In genomic region chr19:23561341-23561740, GRCh38 we compare ENCODE assay signal across 16 cellular contexts.
DNase-seq lines count a peak whose midpoint lies in the region; ATAC-seq and TF ChIP-seq lines count a peak whose summit lies in the region.
"Had no signal": no experiment of that assay in that cellular context is flagged by ENCODE, and none has a peak within 500 bp of the region (broad histone marks: within the 10 kb centered on the region; RNA-seq: fewer than 3 reads in every experiment).

No MANE protein-coding gene starts in this region.

- H3K4me3 ChIP-seq in AG10803 (ENCODE audit: low read length) (no peak overlapping the region), RWPE2 (ENCODE audit: severe bottlenecking) (no peak overlapping the region)
- H3K4me3 ChIP-seq: A549, HAP-1 had no signal

- peak overlapping the region; percentile 26 for H3K27ac ChIP-seq in RWPE2 (ENCODE audit: poor library complexity, severe bottlenecking)
- H3K27ac ChIP-seq: A549 had no signal

- H3K4me3 Mint-ChIP-seq in activated T-helper 17 cell treated with anti-CD3 and anti-CD28 coated beads, Interleukin-2, amount 50 U/mL, for 72 hours, result no peak overlapping the region
- H3K4me3 Mint-ChIP-seq in natural killer cell treated with Interleukin-12 subunit alpha and Interleukin-12 subunit beta and Interleukin-15 and Interleukin-18, amount 100 ng/mL, for 72 hours, result no peak overlapping the region
- H3K4me3 Mint-ChIP-seq: CD4-positive, alpha-beta memory T cell had no signal

- H3K36me3 Mint-ChIP-seq in activated T-helper 17 cell treated with anti-CD3 and anti-CD28 coated beads, Interleukin-2, amount 50 U/mL, for 72 hours (ENCODE audit: low read depth), result no peaks in the 10 kb centered on the region
- peaks cover 9% of the 10 kb centered on the region for H3K36me3 Mint-ChIP-seq in natural killer cell treated with Interleukin-12 subunit alpha and Interleukin-12 subunit beta and Interleukin-15 and Interleukin-18, amount 100 ng/mL, for 72 hours

- H3K27me3 Mint-ChIP-seq in activated T-helper 17 cell treated with anti-CD3 and anti-CD28 coated beads, Interleukin-2, amount 50 U/mL, for 72 hours, result no peaks in the 10 kb centered on the region
- no peaks in the 10 kb centered on the region for H3K27me3 Mint-ChIP-seq in natural killer cell treated with Interleukin-12 subunit alpha and Interleukin-12 subunit beta and Interleukin-15 and Interleukin-18, amount 100 ng/mL, for 72 hours
- H3K27me3 Mint-ChIP-seq: CD4-positive, alpha-beta memory T cell had no signal

- H3K9me3 Mint-ChIP-seq in activated T-helper 17 cell treated with anti-CD3 and anti-CD28 coated beads, Interleukin-2, amount 50 U/mL, for 72 hours, result peaks cover 18% of the 10 kb centered on the region
- peaks cover 23% of the 10 kb centered on the region for H3K9me3 Mint-ChIP-seq in natural killer cell treated with Interleukin-12 subunit alpha and Interleukin-12 subunit beta and Interleukin-15 and Interleukin-18, amount 100 ng/mL, for 72 hours

- H3K27me3 ChIP-seq in RWPE2 (ENCODE audit: insufficient read depth, poor library complexity, severe bottlenecking), result no peaks in the 10 kb centered on the region

- H3K4me1 ChIP-seq in RWPE2 (ENCODE audit: insufficient read depth, poor library complexity, severe bottlenecking), result no peaks in the 10 kb centered on the region
- H3K4me1 ChIP-seq: A549, HAP-1 had no signal

- 0 out of 2 replicates have a peak, but pooled peaks cover under 1% of the 10 kb centered on the region for H3K36me3 ChIP-seq in RWPE2 (ENCODE audit: low read depth)
- H3K36me3 ChIP-seq: HAP-1 had no signal

- DNase-seq in AG10803 (ENCODE audit: low read depth), result peak; percentile 17
- DNase-seq in M059J (ENCODE audit: low read depth), result peak; percentile 52
- DNase-seq in RWPE2 (ENCODE audit: low spot score), result no peak
- no peak for DNase-seq in NAMALWA (ENCODE audit: low spot score)
- DNase-seq in natural killer cell treated with Interleukin-12 subunit alpha and Interleukin-12 subunit beta and Interleukin-15 and Interleukin-18, amount 100 ng/mL, for 72 hours (ENCODE audit: low spot score), result no peak
- DNase-seq: 8988T; ACHN; C1 segment of cervical spinal cord; Calu3; CD4-positive, alpha-beta memory T cell; COR-L47; DND-41; GOT3 had no signal

- no peak overlapping the region for H3K27ac Mint-ChIP-seq in activated T-helper 17 cell treated with anti-CD3 and anti-CD28 coated beads, Interleukin-2, amount 50 U/mL, for 72 hours
- H3K27ac Mint-ChIP-seq in natural killer cell treated with Interleukin-12 subunit alpha and Interleukin-12 subunit beta and Interleukin-15 and Interleukin-18, amount 100 ng/mL, for 72 hours, result no peak overlapping the region
- H3K27ac Mint-ChIP-seq: CD4-positive, alpha-beta memory T cell had no signal

- H3K4me1 Mint-ChIP-seq in activated T-helper 17 cell treated with anti-CD3 and anti-CD28 coated beads, Interleukin-2, amount 50 U/mL, for 72 hours, result no peaks in the 10 kb centered on the region
- no peaks in the 10 kb centered on the region for H3K4me1 Mint-ChIP-seq in natural killer cell treated with Interleukin-12 subunit alpha and Interleukin-12 subunit beta and Interleukin-15 and Interleukin-18, amount 100 ng/mL, for 72 hours (ENCODE audit: low read depth in 2 of 2)
- H3K4me1 Mint-ChIP-seq: CD4-positive, alpha-beta memory T cell had no signal

- no peaks in the 10 kb centered on the region for H3K9me3 ChIP-seq in RWPE2 (ENCODE audit: severe bottlenecking)
- H3K9me3 ChIP-seq: HAP-1 had no signal

- no peak for ATAC-seq in RWPE2 (ENCODE audit: low read depth)
- no peak for ATAC-seq in activated T-helper 17 cell treated with anti-CD3 and anti-CD28 coated beads, Interleukin-2, amount 50 U/mL, for 72 hours (replicated peaks)
- ATAC-seq in natural killer cell treated with Interleukin-12 subunit alpha and Interleukin-12 subunit beta and Interleukin-15 and Interleukin-18, amount 100 ng/mL, for 72 hours, result no peak
- ATAC-seq: A549 had no signal

- no peak for TF ChIP-seq CTCF in AG10803 (conservative IDR thresholded peaks at IDR 0.05; ENCODE audit: low read length)
- TF ChIP-seq CTCF in RWPE2 (IDR thresholded peaks at IDR 0.05; ENCODE audit: poor library complexity, severe bottlenecking), result no peak

Comparison
In these comparisons a context has a peak if more than half of its experiments do, and no peak if none do; other contexts are left out.
1. DNase-seq: peak in AG10803 (single experiment) and M059J (single experiment); none in RWPE2 (single experiment), NAMALWA (single experiment) and natural killer cell treated with Interleukin-12 subunit alpha and Interleukin-12 subunit beta and Interleukin-15 and Interleukin-18, amount 100 ng/mL, for 72 hours (single experiment).